In the genomic region with DNA sequence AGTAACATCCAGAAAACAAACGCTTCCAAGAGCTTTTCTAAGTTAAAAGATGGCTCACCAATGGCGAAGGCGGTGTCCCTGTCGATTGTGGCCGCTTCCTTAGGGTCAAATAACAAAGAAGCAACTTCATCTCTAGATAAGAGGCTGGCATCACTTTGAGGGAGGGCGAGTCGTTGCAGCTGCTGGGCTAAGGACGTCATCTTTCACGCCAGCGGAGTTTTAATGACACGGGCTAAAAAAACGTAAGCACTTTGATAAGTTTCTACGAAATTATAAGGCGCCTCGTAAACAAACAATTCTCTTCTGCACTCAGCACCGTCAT, we compare ENCODE assay signal across 2 cellular contexts.
TF ChIP-seq lines count a peak whose summit lies in the region.

No MANE protein-coding gene starts in this region.

TF ChIP-seq in HepG2, 621 proteins besides CTCF, POLR2A, EP300 and RAD21 (continued from another document):
- TF ChIP-seq CAMTA2 (CRISPR knock-in tag; IDR thresholded peaks at IDR 0.05; ENCODE audit: borderline replicate concordance), result 0 out of 2 replicates have a peak, but pooled peaks have one; percentile 24
- no peak for TF ChIP-seq MTF2 (CRISPR knock-in tag; IDR thresholded peaks at IDR 0.05; ENCODE audit: borderline replicate concordance)
- peak; percentile 65; the same call in 1 of the 2 replicates for TF ChIP-seq ZSCAN12 (CRISPR knock-in tag; IDR thresholded peaks at IDR 0.05)
- no peak for TF ChIP-seq MIER2 (CRISPR knock-in tag; IDR thresholded peaks at IDR 0.05)
- TF ChIP-seq LRRFIP1 (CRISPR knock-in tag; conservative IDR thresholded peaks at IDR 0.05), result no peak
- TF ChIP-seq ZSCAN29 (CRISPR knock-in tag; conservative IDR thresholded peaks at IDR 0.05), result no peak
- TF ChIP-seq ZFY (CRISPR knock-in tag; IDR thresholded peaks at IDR 0.05), result no peak
- TF ChIP-seq, protein P1, sequence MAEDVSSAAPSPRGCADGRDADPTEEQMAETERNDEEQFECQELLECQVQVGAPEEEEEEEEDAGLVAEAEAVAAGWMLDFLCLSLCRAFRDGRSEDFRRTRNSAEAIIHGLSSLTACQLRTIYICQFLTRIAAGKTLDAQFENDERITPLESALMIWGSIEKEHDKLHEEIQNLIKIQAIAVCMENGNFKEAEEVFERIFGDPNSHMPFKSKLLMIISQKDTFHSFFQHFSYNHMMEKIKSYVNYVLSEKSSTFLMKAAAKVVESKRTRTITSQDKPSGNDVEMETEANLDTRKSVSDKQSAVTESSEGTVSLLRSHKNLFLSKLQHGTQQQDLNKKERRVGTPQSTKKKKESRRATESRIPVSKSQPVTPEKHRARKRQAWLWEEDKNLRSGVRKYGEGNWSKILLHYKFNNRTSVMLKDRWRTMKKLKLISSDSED (CRISPR knock-in tag; IDR thresholded peaks at IDR 0.05), result no peak

TF ChIP-seq in GM12891, 5 proteins besides CTCF, POLR2A, EP300 and RAD21 (continued from another document):
- TF ChIP-seq POU2F2 (IDR thresholded peaks at IDR 0.05; ENCODE audit: low read depth, low read length) (no peak), TAF1 (IDR thresholded peaks at IDR 0.05; ENCODE audit: low read depth, low read length) (no peak)
